ENCODE assay signal across 8 cellular contexts in genomic region chr11:57712256-57713150, GRCh38. TPM values are rescaled to one million over a fixed set of nuclear protein-coding genes. Genes with fewer than 3 reads are reported as not detected.
A peak's percentile ranks its signal among the peaks of the same experiment; 100 is the strongest.
DNase-seq lines count a peak whose midpoint lies in the region; ATAC-seq and TF ChIP-seq lines count a peak whose summit lies in the region.

Gene TMX2, plus strand, starts transcription at chr11:57712593. Its CDS starts 26 bp downstream, at chr11:57712619.

- H3K27me3 Mint-ChIP-seq in activated B cell treated with CpG ODN at 0.5 μM for 24 hours (no peaks in the 10 kb centered on the region), immature natural killer cell (ENCODE audit: low read depth in 3 of 3) (peaks cover 0 to 9% (median 3%) of the 10 kb centered on the region in 3 donors)

- TF ChIP-seq CTCF in activated B cell treated with CpG ODN at 0.5 μM for 24 hours (IDR thresholded peaks at IDR 0.05) = no peak

- POLR2A ChIA-PET in activated B cell treated with CpG ODN at 0.5 μM for 24 hours (lab: Charles Lee) = interaction anchor here (0.6 to 1.9 kb wide), 21 partner anchors 10 to 306 kb away, joined by 3 to 21 read pairs (median 4); partner anchors contain the start of genes CLP1, SELENOH, TIMM10 and ZDHHC5

- peak; percentile 95 for DNase-seq in AG08395 (ENCODE audit: low spot score)
- peak; percentile 99 for DNase-seq in NCI-H345 (lab: John Stamatoyannopoulos, UW)
- peak; percentile 75 for DNase-seq in activated B cell treated with CpG ODN at 0.5 μM for 24 hours
- DNase-seq in caudate nucleus (lab: John Stamatoyannopoulos, UW) = peak; percentile 48 to 100 (median 95)
- peak; percentile 89 to 92 (median 92) for DNase-seq in immature natural killer cell
- DNase-seq in smooth muscle cell of the brain vasculature (ENCODE audit: low read depth, low spot score) = peak; percentile 95

- H3K4me1 Mint-ChIP-seq in activated B cell treated with CpG ODN at 0.5 μM for 24 hours = peaks cover 47% of the 10 kb centered on the region
- peaks cover 44 to 59% of the 10 kb centered on the region in 2 donors for H3K4me1 Mint-ChIP-seq in immature natural killer cell

- CTCF ChIA-PET in activated B cell treated with CpG ODN at 0.5 μM for 24 hours (lab: Charles Lee) = interaction anchor here (0.9 to 4.1 kb wide), 3 partner anchors 29 to 255 kb away, joined by 3 to 26 read pairs (median 5); partner anchors contain the start of gene SELENOH

- H3K27ac ChIP-seq in caudate nucleus (ENCODE audit: low read depth, low read length) = peak within 1 kb of the TSS; percentile 91

- in situ Hi-C loops in GM18951 (cut with MboI; ENCODE audit: low sequenced_read_pairs, unreplicated experiment) = no loop called here

- H3K4me3 Mint-ChIP-seq in activated B cell treated with CpG ODN at 0.5 μM for 24 hours = peak within 1 kb of the TSS; percentile 98
- peak within 1 kb of the TSS; percentile 97 to 99 (median 98) for H3K4me3 Mint-ChIP-seq in immature natural killer cell

- peak; percentile 73 for TF ChIP-seq POLR2A in GM18951 (IDR thresholded peaks at IDR 0.05; ENCODE audit: extremely low read depth, insufficient read depth, insufficient read length)

- intact Hi-C loops in activated B cell treated with CpG ODN at 0.5 μM for 24 hours (cut with micrococcal nuclease) = loop anchor here (1.0 to 2.0 kb wide), 9 partner anchors 29 to 866 kb away; partner anchors contain the start of genes CLP1, SELENOH, SSRP1 and TIMM10

- H3K36me3 Mint-ChIP-seq in activated B cell treated with CpG ODN at 0.5 μM for 24 hours (ENCODE audit: low read depth) (peaks cover 25% of the 10 kb centered on the region), immature natural killer cell (peaks cover 0 to 3% (median 0%) of the 10 kb centered on the region in 3 donors)

- H3K27ac Mint-ChIP-seq in activated B cell treated with CpG ODN at 0.5 μM for 24 hours = peak within 1 kb of the TSS; percentile 96
- peak within 1 kb of the TSS; percentile 95 to 97 (median 96) for H3K27ac Mint-ChIP-seq in immature natural killer cell

- peak; percentile 93 for ATAC-seq in HG03196 (IDR thresholded peaks at IDR 0.05; ENCODE audit: unreplicated experiment)
- peak; percentile 87 for ATAC-seq in activated B cell treated with CpG ODN at 0.5 μM for 24 hours (ENCODE audit: low read depth)

- H3K9me3 Mint-ChIP-seq in activated B cell treated with CpG ODN at 0.5 μM for 24 hours (no peaks in the 10 kb centered on the region), immature natural killer cell (no peaks in the 10 kb centered on the region)

RNA-seq across cellular contexts. Expression of gene TMX2, which starts in this region (rescaled TPM):
- total RNA-seq in activated B cell treated with CpG ODN at 0.5 μM for 24 hours = 53.2 and 53.3 TPM in 2 replicates
- polyA plus RNA-seq in immature natural killer cell = 100 to 1,000 TPM in 1 of 3 donors, 10 to 100 TPM in 2; 59.3 to 139 (median 72.1) TPM

Comparison
In these comparisons a context has a peak if more than half of its experiments do, and no peak if none do; other contexts are left out.
1. Peak in every context shown above with its lines: DNase-seq, ATAC-seq and H3K27ac ChIP-seq.